ENCODE assay signal across 19 cellular contexts in the genomic region with DNA sequence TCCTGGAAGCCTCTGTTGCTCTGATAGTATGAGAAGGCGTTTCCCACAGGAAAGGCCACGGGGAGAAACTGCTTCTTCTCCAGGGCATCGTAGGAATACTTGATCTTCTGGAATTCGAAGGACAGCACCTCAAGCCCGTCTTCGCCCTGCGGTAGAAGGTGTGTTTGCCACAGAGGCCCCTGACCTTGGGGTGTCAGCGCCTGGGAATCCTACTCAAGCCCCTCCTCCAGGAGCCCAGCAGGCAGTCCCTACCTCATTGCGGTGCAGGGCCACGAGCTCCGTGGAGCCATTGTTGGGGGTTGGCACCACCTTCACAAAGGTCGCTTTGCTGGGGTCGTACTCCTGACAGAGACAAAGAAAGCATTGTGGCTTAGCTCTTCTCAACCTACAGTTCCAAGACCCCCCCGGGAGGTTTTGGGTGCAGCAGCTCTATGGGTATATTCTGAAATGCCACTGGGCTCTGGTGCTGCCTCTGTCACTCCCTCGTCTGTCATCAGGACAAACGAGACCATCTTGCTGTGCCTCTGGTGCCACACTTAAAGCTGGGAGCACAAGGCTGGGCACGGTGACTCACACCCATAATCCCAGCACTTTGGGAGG. TPM values are rescaled to one million over a fixed set of nuclear protein-coding genes. Genes with fewer than 3 reads are reported as not detected.
"Had no signal": no experiment of that assay in that cellular context is flagged by ENCODE, and none has a peak within 500 bp of the region (broad histone marks: within the 10 kb centered on the region; RNA-seq: fewer than 3 reads in every experiment).

No MANE protein-coding gene starts in this region.

- H3K9me3 ChIP-seq: adrenal gland, gastrocnemius medialis, heart left ventricle, upper lobe of left lung had no signal

- H3K4me3 Mint-ChIP-seq: stimulated activated naive CD8-positive, alpha-beta T cell treated with anti-CD3 and anti-CD28 coated beads, Interleukin-15, Interleukin-2, amounts not matched to agents 100 ng/mL and 50 ng/mL, for 24 hours had no signal

- H3K27me3 Mint-ChIP-seq: naive B cell; stimulated activated naive CD8-positive, alpha-beta T cell treated with anti-CD3 and anti-CD28 coated beads, Interleukin-15, Interleukin-2, amounts not matched to agents 100 ng/mL and 50 ng/mL, for 24 hours had no signal

- H3K27me3 ChIP-seq: adrenal gland, dorsolateral prefrontal cortex, gastrocnemius medialis, heart left ventricle, upper lobe of left lung had no signal

- DNase-seq: activated CD4-positive, alpha-beta T cell treated with anti-CD3 and anti-CD28 coated beads for 1 hour; activated CD4-positive, alpha-beta T cell treated with anti-CD3 and anti-CD28 coated beads, Interleukin-2, amount 50 U/mL, for 4 hours; activated CD8-positive, alpha-beta memory T cell treated with anti-CD3 and anti-CD28 coated beads, Interleukin-2, amount 50 U/mL, for 48 hours; activated gamma-delta T cell treated with Interleukin-2 at 50 U/mL for 16 hours; adrenal gland; dorsolateral prefrontal cortex; erythroblast; gastrocnemius medialis; heart left ventricle; left colon; mammary epithelial cell; naive B cell; retina; stimulated activated CD4-positive, alpha-beta T cell treated with anti-CD3 and anti-CD28 coated beads, Interleukin-4, amount 100 ng/mL, for 24 hours; T1000; upper lobe of left lung had no signal

- H3K9ac ChIP-seq: parathyroid adenoma had no signal

- H3K4me3 ChIP-seq: adrenal gland, dorsolateral prefrontal cortex, gastrocnemius medialis, heart left ventricle, SK-N-MC, upper lobe of left lung had no signal

- H3K27ac ChIP-seq: adrenal gland, gastrocnemius medialis, heart left ventricle, parathyroid adenoma, SK-N-MC, upper lobe of left lung had no signal

- H3K27ac Mint-ChIP-seq: stimulated activated naive CD8-positive, alpha-beta T cell treated with anti-CD3 and anti-CD28 coated beads, Interleukin-15, Interleukin-2, amounts not matched to agents 100 ng/mL and 50 ng/mL, for 24 hours had no signal

- H3K9me3 Mint-ChIP-seq: naive B cell; stimulated activated naive CD8-positive, alpha-beta T cell treated with anti-CD3 and anti-CD28 coated beads, Interleukin-15, Interleukin-2, amounts not matched to agents 100 ng/mL and 50 ng/mL, for 24 hours had no signal

- ATAC-seq: gastrocnemius medialis, heart left ventricle, left colon had no signal

RNA-seq across cellular contexts. Expression of gene PBX4, which starts 41.3 kb away (rescaled TPM):
- total RNA-seq: gastrocnemius medialis had no signal
